8 cellular contexts compared by ENCODE assay signal in the genomic region with DNA sequence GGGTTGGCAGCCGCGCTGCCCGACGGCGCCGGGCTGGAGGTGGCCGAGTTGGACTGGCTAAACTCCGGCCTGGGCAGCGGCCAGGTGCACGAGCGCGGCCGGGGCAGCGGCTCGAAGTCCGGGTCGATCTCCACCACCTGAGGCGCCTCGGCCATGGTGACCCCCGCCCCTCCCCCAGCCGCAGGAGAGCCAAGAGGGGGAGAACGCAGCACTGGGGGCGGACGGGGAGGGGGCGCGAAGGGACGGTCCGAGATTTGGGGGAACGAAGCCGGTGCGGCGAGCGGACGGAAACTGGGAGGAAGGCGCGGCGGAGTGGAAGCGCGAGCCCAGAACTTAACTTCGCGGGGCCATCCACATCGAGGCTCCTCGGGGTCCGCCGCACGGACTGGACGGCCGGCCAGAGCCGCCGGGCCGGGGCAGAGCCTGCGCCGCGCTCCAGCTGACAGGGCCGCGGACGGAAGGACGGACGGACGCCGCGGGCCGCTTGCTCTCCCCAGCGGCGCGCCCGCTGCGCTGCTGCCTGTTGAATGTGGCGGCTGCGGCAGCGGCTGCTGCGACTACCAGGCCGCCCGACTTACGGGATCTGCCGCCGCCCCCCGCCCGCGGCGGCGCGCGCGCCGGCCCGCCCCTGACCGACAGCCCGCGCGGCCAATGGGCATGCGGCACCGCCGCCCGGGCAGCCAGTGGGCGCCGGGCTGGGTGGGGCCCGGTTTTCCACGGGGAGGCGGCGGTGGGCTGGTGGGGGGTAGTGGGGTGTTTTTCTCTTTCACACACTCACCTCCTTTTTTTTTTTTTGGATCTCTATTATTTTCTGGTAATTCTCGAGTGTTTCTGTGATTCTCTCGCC. TPM values are rescaled to one million over a fixed set of nuclear protein-coding genes. Genes with fewer than 3 reads are reported as not detected.
DNase-seq lines count a peak whose midpoint lies in the region; ATAC-seq, FAIRE-seq and TF ChIP-seq lines count a peak whose summit lies in the region.

A gene (minus strand): TSS at position 584 of the 847 bp plus-strand sequence. CDS start 429 bp downstream, at position 155.

- peak within 1 kb of the TSS; percentile 82 to 91 for H3K9ac ChIP-seq in kidney (ENCODE audit: low read length in 2 of 2)

- ATAC-seq in GM18511 (IDR thresholded peaks at IDR 0.05; ENCODE audit: unreplicated experiment) (peak; percentile 56), HG02981 (IDR thresholded peaks at IDR 0.05; ENCODE audit: unreplicated experiment) (peak; percentile 49)
- peak; percentile 67 to 68 for ATAC-seq in activated CD4-positive, CD25-positive, alpha-beta regulatory T cell treated with anti-CD3 and anti-CD28 coated beads, Interleukin-2, amount 50 U/mL, for 24 hours

- intact Hi-C loops in kidney (cut with DNase I) = no loop called here

- DNase-seq in A172 (ENCODE audit: low spot score) (peak; percentile 35), NCI-H2196 (lab: John Stamatoyannopoulos, UW; ENCODE audit: unreplicated experiment) (peak; percentile 71), cerebellar cortex (ENCODE audit: low spot score) (peak; percentile 49), kidney (peak; percentile 96)
- peak; percentile 89 to 92 for DNase-seq in stimulated activated CD4-positive, alpha-beta T cell treated with anti-CD3 and anti-CD28 coated beads, Interleukin-15, amount 100 ng/mL, for 1 hour (ENCODE audit: low read depth in 1 of 2, low spot score in 1 of 2)

- H3K27ac ChIP-seq in kidney (ENCODE audit: low read depth in 2 of 2, low read length in 2 of 2) = peak within 1 kb of the TSS; percentile 99

- H3K9me3 ChIP-seq in kidney (ENCODE audit: control insufficient read depth in 1 of 2, low read length in 2 of 2) = no peaks in the 10 kb centered on the region

- H3K4me3 ChIP-seq in kidney (ENCODE audit: low read length in 2 of 2) = peak within 1 kb of the TSS; percentile 88 to 91

- no peaks in the 10 kb centered on the region for H3K36me3 ChIP-seq in kidney (ENCODE audit: control insufficient read depth in 1 of 2, insufficient read depth in 2 of 2, low read length in 2 of 2)

- TF ChIP-seq CTCF in kidney (IDR thresholded peaks at IDR 0.05; ENCODE audit: borderline replicate concordance, extremely low read depth, insufficient read depth) = no peak

- H3K4me1 ChIP-seq in kidney (ENCODE audit: control insufficient read depth in 1 of 2, insufficient read depth in 1 of 2, low read depth in 1 of 2, low read length in 2 of 2) = peaks cover 8 to 18% of the 10 kb centered on the region in 2 donors

- no peak for FAIRE-seq in kidney (lab: Jason Lieb, UNC)

RNA-seq across cellular contexts. Expression of the gene that starts here (rescaled TPM):
- 1.1 and 2.3 TPM in 2 replicates for total RNA-seq in A172 (2014; rRNA removed; shearing (Covaris generic))
- 54.6 TPM for total RNA-seq in kidney
- 8.6 TPM for polyA plus RNA-seq in kidney (ENCODE audit: insufficient read depth, low read depth, low replicate concordance)

Comparison
In these comparisons a context has a peak if more than half of its experiments do, and no peak if none do; other contexts are left out.
1. Peak in every context shown above with its lines: DNase-seq, ATAC-seq, H3K4me3 ChIP-seq and H3K27ac ChIP-seq.
2. RNA of the gene that starts here (total RNA-seq): 54.6 TPM in kidney (single experiment); 1.1 to 2.3 TPM in A172; every median in the first group is over 10 times any median in the second.
3. DNase-seq: peak in every context shown above with its lines; median percentile 96 in kidney; 90 in stimulated activated CD4-positive, alpha-beta T cell treated with anti-CD3 and anti-CD28 coated beads, Interleukin-15, amount 100 ng/mL, for 1 hour; 71 in NCI-H2196; 49 in cerebellar cortex; 35 in A172.